Comparison of ENCODE assay signal across 8 cellular contexts in genomic region chr2:48529676-48530032, GRCh38. TPM values are rescaled to one million over a fixed set of nuclear protein-coding genes. Genes with fewer than 3 reads are reported as not detected.
A peak's percentile ranks its signal among the peaks of the same experiment; 100 is the strongest.
DNase-seq lines count a peak whose midpoint lies in the region; ATAC-seq and TF ChIP-seq lines count a peak whose summit lies in the region.

No MANE protein-coding gene starts in this region.

- DNase-seq in PC-9 (no peak), neural progenitor cell (ENCODE audit: low spot score) (no peak), GM20000 (ENCODE audit: low spot score) (no peak), SKM-1 (lab: John Stamatoyannopoulos, UW; ENCODE audit: unreplicated experiment) (no peak), GM10248 (ENCODE audit: extremely low spot score) (no peak)

- ATAC-seq in GM19395 (IDR thresholded peaks at IDR 0.05; ENCODE audit: unreplicated experiment) (peak; percentile 37), GM18520 (IDR thresholded peaks at IDR 0.05; ENCODE audit: unreplicated experiment) (no peak)

- peak overlapping the region; percentile 91 for H3K4me3 Mint-ChIP-seq in neural progenitor cell

- H3K9me3 ChIP-seq in PC-9 (ENCODE audit: insufficient read depth, low read depth) (no peaks in the 10 kb centered on the region), ectodermal cell (ENCODE audit: control insufficient read depth, low read length) (no peaks in the 10 kb centered on the region), neural progenitor cell (ENCODE audit: low read depth) (no peaks in the 10 kb centered on the region)

- H3K4me1 ChIP-seq in PC-9 (replicated peaks; ENCODE audit: insufficient read depth) (no peaks in the 10 kb centered on the region), ectodermal cell (ENCODE audit: control insufficient read depth, insufficient read depth, low read length) (peaks cover 3% of the 10 kb centered on the region), neural progenitor cell (peaks cover 36% of the 10 kb centered on the region)

- H4K20me1 ChIP-seq in PC-9 (ENCODE audit: insufficient read depth) (no peaks in the 10 kb centered on the region), neural progenitor cell (ENCODE audit: low read depth) (peaks cover 17% of the 10 kb centered on the region)

- peak overlapping the region; percentile 82 for H3K27ac Mint-ChIP-seq in neural progenitor cell

- no TSS peak for BruUV-seq in PC-9 (replicated peaks; lab: Mats Ljungman, UMichigan)

- no peak overlapping the region for H2AFZ ChIP-seq in PC-9
- H2AFZ ChIP-seq in neural progenitor cell (replicated peaks) = peak overlapping the region; percentile 45

- CTCF ChIA-PET in PC-9 (lab: Charles Lee) (no interaction called here), GM10248 (lab: Yijun Ruan, JAX) (no interaction called here)

- intact Hi-C loops in PC-9 (cut with micrococcal nuclease; ENCODE audit: unreplicated experiment) = no loop called here

- TF ChIP-seq CTCF in PC-9 (conservative IDR thresholded peaks at IDR 0.05) (no peak), neural progenitor cell (IDR thresholded peaks at IDR 0.05) (no peak), GM20000 (IDR thresholded peaks at IDR 0.05; ENCODE audit: extremely low read depth, missing control alignments) (no peak), GM10248 (IDR thresholded peaks at IDR 0.05; ENCODE audit: control extremely low read depth, extremely low read depth, low read depth, missing control alignments) (no peak)

- peak overlapping the region; percentile 48; the same call in 1 of the 2 replicates for H3K4me3 ChIP-seq in PC-9
- H3K4me3 ChIP-seq in ectodermal cell (ENCODE audit: insufficient read depth, low read depth, low read length) = peak overlapping the region; percentile 85
- peak overlapping the region; percentile 83 for H3K4me3 ChIP-seq in neural progenitor cell

- H3K79me2 ChIP-seq in PC-9 (ENCODE audit: low read depth) = no peaks in the 10 kb centered on the region
- peaks cover 45% of the 10 kb centered on the region for H3K79me2 ChIP-seq in neural progenitor cell (ENCODE audit: low read depth)

- no peaks in the 10 kb centered on the region for H3K9me3 Mint-ChIP-seq in neural progenitor cell

- no peaks in the 10 kb centered on the region for H3K9me2 ChIP-seq in PC-9 (ENCODE audit: insufficient read depth)

- H3K27me3 ChIP-seq in PC-9 (ENCODE audit: insufficient read depth, low read depth) (no peaks in the 10 kb centered on the region), ectodermal cell (ENCODE audit: control insufficient read depth, insufficient read depth, low read length, poor library complexity, severe bottlenecking) (no peaks in the 10 kb centered on the region), neural progenitor cell (no peaks in the 10 kb centered on the region)

- no peak overlapping the region for H3K9ac ChIP-seq in neural progenitor cell

- H3K4me1 Mint-ChIP-seq in neural progenitor cell = peaks cover 36% of the 10 kb centered on the region

- 2 to 4% methylated on average over 14 to 15 of the region's 15 CpGs for WGBS in ectodermal cell, 2 experiments

- no peaks in the 10 kb centered on the region for H3F3A ChIP-seq in PC-9 (ENCODE audit: insufficient read depth, low read depth)
- peaks cover 45% of the 10 kb centered on the region for H3F3A ChIP-seq in neural progenitor cell (ENCODE audit: low read depth)

- H3K27me3 Mint-ChIP-seq in neural progenitor cell (ENCODE audit: insufficient read depth, low read depth) = peaks cover 9% of the 10 kb centered on the region

- H3K36me3 Mint-ChIP-seq in neural progenitor cell = no peaks in the 10 kb centered on the region

- H3K4me2 ChIP-seq in PC-9 (peak overlapping the region; percentile 70; the same call in 1 of the 2 replicates), neural progenitor cell (peak overlapping the region; percentile 95)

- POLR2A ChIA-PET in PC-9 (lab: Charles Lee; ENCODE audit: unreplicated experiment) (no interaction called here), GM10248 (lab: Yijun Ruan, JAX) (no interaction called here)

- H3K27ac ChIP-seq in PC-9 (no peak overlapping the region), ectodermal cell (ENCODE audit: insufficient read depth, low read depth, low read length, poor library complexity, severe bottlenecking) (no peak overlapping the region), neural progenitor cell (no peak overlapping the region)

- no peaks in the 10 kb centered on the region for H3K36me3 ChIP-seq in PC-9 (ENCODE audit: low read depth)
- no peaks in the 10 kb centered on the region for H3K36me3 ChIP-seq in ectodermal cell (ENCODE audit: control insufficient read depth, insufficient read depth, low read length)
- no peaks in the 10 kb centered on the region for H3K36me3 ChIP-seq in neural progenitor cell

RNA-seq across cellular contexts. Expression of gene STON1, which starts 0.3 kb away (rescaled TPM):
- 1.4 and 1.7 TPM in 2 replicates for total RNA-seq in PC-9 (2021)
- polyA plus RNA-seq in ectodermal cell (2013, experiment 1 of 4) = 26.0 TPM
- 36.8 TPM for polyA plus RNA-seq in ectodermal cell (2013, experiment 2 of 4)
- polyA plus RNA-seq in ectodermal cell (2013, experiment 3 of 4) = 29.1 TPM
- 33.3 TPM for polyA plus RNA-seq in ectodermal cell (2013, experiment 4 of 4)
- total RNA-seq in neural progenitor cell (ENCODE audit: low replicate concordance) = 36.7 and 51.7 TPM in 2 replicates

Comparison
In these comparisons a context has a peak if more than half of its experiments do, and no peak if none do; other contexts are left out.
1. RNA of gene STON1, which starts 0.3 kb away (total RNA-seq): 36.7 to 51.7 TPM in neural progenitor cell; 1.4 to 1.7 TPM in PC-9; every median in the first group is over 10 times any median in the second.
2. Peak in every context shown above with its lines, with median percentiles within 50 percentile points of each other: H3K4me3 ChIP-seq.